In the genomic region with DNA sequence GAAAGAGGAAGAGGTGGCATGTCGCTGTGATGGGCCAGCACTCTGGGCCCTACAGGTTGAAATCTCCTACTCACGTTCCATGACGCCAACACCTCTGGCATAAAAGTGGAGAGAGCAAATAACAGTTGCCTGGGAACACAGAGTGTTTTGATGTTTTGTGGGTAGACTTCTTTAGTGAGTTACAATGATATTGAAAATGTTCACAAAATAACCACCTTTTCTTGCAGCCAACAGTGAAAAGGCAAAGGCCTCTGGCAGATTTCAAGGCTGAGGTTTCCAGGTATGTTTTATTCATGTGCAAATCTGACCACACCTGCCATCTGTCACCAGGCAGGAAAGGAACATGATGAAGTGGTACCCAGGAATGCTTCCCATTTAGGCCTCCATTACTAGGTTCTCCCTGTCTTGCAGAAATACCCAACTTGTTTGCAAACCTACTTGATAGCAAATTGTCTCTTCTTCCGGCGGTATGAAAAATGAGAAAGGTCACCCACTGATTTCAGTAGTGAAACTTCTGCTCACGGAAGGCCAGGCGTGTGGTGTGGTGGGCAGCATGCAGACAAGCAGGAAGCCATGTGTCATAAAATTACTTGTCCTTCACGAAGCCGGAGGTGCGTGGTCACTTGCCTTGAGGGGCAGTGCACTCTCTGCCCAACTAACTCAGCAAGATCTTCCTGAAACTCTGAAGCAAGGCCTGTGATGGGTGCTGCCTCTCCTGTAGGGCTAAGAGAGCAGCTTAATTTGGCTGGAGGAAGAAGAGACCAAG, we compare ENCODE assay signal across 10 cellular contexts.
A peak's percentile ranks its signal among the peaks of the same experiment; 100 is the strongest.
DNase-seq lines count a peak whose midpoint lies in the region; ATAC-seq lines count a peak whose summit lies in the region.
"Had no signal": no experiment of that assay in that cellular context is flagged by ENCODE, and none has a peak within 500 bp of the region (broad histone marks: within the 10 kb centered on the region; RNA-seq: fewer than 3 reads in every experiment).

No MANE protein-coding gene starts in this region.

- no peak overlapping the region for H3K4me3 Mint-ChIP-seq in activated CD4-positive, alpha-beta T cell treated with anti-CD3 and anti-CD28 coated beads for 36 hours
- H3K4me3 Mint-ChIP-seq in naive thymus-derived CD8-positive, alpha-beta T cell = no peak overlapping the region

- CTCF ChIA-PET in activated CD4-positive, alpha-beta T cell treated with anti-CD3 and anti-CD28 coated beads for 36 hours (lab: Charles Lee) = interaction anchor here (1.7 kb wide), 1 partner anchor 59 kb away, joined by 3 read pairs; no protein-coding TSS in a partner anchor

- intact Hi-C loops in activated CD4-positive, alpha-beta T cell treated with anti-CD3 and anti-CD28 coated beads for 36 hours (cut with DNase I, micrococcal nuclease) = no loop called here

- H3K27ac Mint-ChIP-seq in activated CD4-positive, alpha-beta T cell treated with anti-CD3 and anti-CD28 coated beads for 36 hours = no peak overlapping the region
- peak overlapping the region in 3 of 10 donors; percentile 6 to 61 (median 9) for H3K27ac Mint-ChIP-seq in naive thymus-derived CD8-positive, alpha-beta T cell

- peak; percentile 30 for ATAC-seq in activated CD4-positive, alpha-beta T cell treated with anti-CD3 and anti-CD28 coated beads for 36 hours
- peak; percentile 46 for ATAC-seq in GM21717 (IDR thresholded peaks at IDR 0.05; ENCODE audit: unreplicated experiment)
- ATAC-seq in HG03469 (IDR thresholded peaks at IDR 0.05; ENCODE audit: unreplicated experiment) = peak; percentile 47
- ATAC-seq in naive thymus-derived CD8-positive, alpha-beta T cell = no peak
- ATAC-seq: left ventricle myocardium superior had no signal

- H3K9me3 Mint-ChIP-seq in activated CD4-positive, alpha-beta T cell treated with anti-CD3 and anti-CD28 coated beads for 36 hours (ENCODE audit: low read depth) = no peaks in the 10 kb centered on the region
- H3K9me3 Mint-ChIP-seq in naive thymus-derived CD8-positive, alpha-beta T cell = no peaks in the 10 kb centered on the region

- peaks cover 2% of the 10 kb centered on the region for H3K27me3 Mint-ChIP-seq in activated CD4-positive, alpha-beta T cell treated with anti-CD3 and anti-CD28 coated beads for 36 hours
- peaks cover 0 to 12% (median 1%) of the 10 kb centered on the region in 5 donors for H3K27me3 Mint-ChIP-seq in naive thymus-derived CD8-positive, alpha-beta T cell

- H3K4me1 Mint-ChIP-seq in activated CD4-positive, alpha-beta T cell treated with anti-CD3 and anti-CD28 coated beads for 36 hours = peaks cover 49% of the 10 kb centered on the region
- H3K4me1 Mint-ChIP-seq in naive thymus-derived CD8-positive, alpha-beta T cell = peaks cover 8 to 39% (median 14%) of the 10 kb centered on the region in 4 donors

- POLR2A ChIA-PET in activated CD4-positive, alpha-beta T cell treated with anti-CD3 and anti-CD28 coated beads for 36 hours (lab: Charles Lee) = no interaction called here
- POLR2A ChIA-PET in naive thymus-derived CD8-positive, alpha-beta T cell (lab: Charles Lee) = no interaction called here

- peak; percentile 41 for DNase-seq in activated CD4-positive, alpha-beta T cell treated with anti-CD3 and anti-CD28 coated beads for 36 hours
- no peak for DNase-seq in activated CD4-positive, alpha-beta T cell treated with anti-CD3 and anti-CD28 coated beads for 1 hour
- peak; percentile 36 for DNase-seq in stimulated activated CD8-positive, alpha-beta memory T cell treated with anti-CD3 and anti-CD28 coated beads, Interleukin-4, amount 100 ng/mL, for 48 hours
- no peak for DNase-seq in effector CD8-positive, alpha-beta T cell (lab: John Stamatoyannopoulos, UW)
- DNase-seq in naive thymus-derived CD8-positive, alpha-beta T cell = no peak
- DNase-seq in activated naive CD4-positive, alpha-beta T cell treated with Interleukin-2 at 50 U/mL for 16 hours = no peak
- DNase-seq: activated gamma-delta T cell treated with Interleukin-2 at 50 U/mL for 16 hours, left ventricle myocardium superior had no signal

- no peaks in the 10 kb centered on the region for H3K36me3 Mint-ChIP-seq in activated CD4-positive, alpha-beta T cell treated with anti-CD3 and anti-CD28 coated beads for 36 hours (ENCODE audit: low read depth)
- H3K36me3 Mint-ChIP-seq in naive thymus-derived CD8-positive, alpha-beta T cell = no peaks in the 10 kb centered on the region

Comparison
In these comparisons a context has a peak if more than half of its experiments do, and no peak if none do; other contexts are left out.
1. DNase-seq: peak in activated CD4-positive, alpha-beta T cell treated with anti-CD3 and anti-CD28 coated beads for 36 hours (single experiment) and stimulated activated CD8-positive, alpha-beta memory T cell treated with anti-CD3 and anti-CD28 coated beads, Interleukin-4, amount 100 ng/mL, for 48 hours (single experiment); none in activated CD4-positive, alpha-beta T cell treated with anti-CD3 and anti-CD28 coated beads for 1 hour (single experiment), effector CD8-positive, alpha-beta T cell (single experiment), naive thymus-derived CD8-positive, alpha-beta T cell (0 of 10) and activated naive CD4-positive, alpha-beta T cell treated with Interleukin-2 at 50 U/mL for 16 hours (single experiment).
2. ATAC-seq: peak in activated CD4-positive, alpha-beta T cell treated with anti-CD3 and anti-CD28 coated beads for 36 hours (single experiment), GM21717 (single experiment) and HG03469 (single experiment); none in naive thymus-derived CD8-positive, alpha-beta T cell (0 of 2).